9 cellular contexts compared by ENCODE assay signal in the genomic region with DNA sequence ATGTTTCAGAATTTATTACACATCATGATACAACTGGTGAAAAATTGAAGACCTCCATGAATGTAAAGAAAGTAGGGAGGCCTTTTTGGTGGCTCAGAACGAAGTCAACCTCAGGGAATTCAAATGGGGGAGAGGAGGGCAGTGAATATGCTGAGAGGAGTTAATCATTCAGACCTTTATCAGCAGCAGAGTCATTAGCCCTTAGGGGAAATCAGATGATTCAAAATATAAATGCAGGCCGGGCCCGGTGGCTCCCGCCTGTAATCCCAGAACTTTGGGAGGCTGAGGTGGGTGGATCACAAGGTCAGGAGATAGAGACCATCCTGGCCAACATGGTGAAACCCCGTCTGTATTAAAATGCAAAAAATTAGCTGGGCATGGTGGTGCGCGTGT.
"Had no signal": no experiment of that assay in that cellular context is flagged by ENCODE, and none has a peak within 500 bp of the region (broad histone marks: within the 10 kb centered on the region; RNA-seq: fewer than 3 reads in every experiment).

No MANE protein-coding gene starts in this region.

- H2AFZ ChIP-seq: GM23248, GM23338 had no signal

- DNase-seq: GM23248, GOT3, H7, H9, HCEC 1CT, HFFc6 had no signal

- H3K4me3 ChIP-seq: GM23248, GM23338, HAP-1 had no signal

- H3K4me1 ChIP-seq: HAP-1 had no signal

- H3K36me3 ChIP-seq: HAP-1 had no signal

- ATAC-seq: GM23338, HCT116 had no signal

- H3K27ac ChIP-seq: GM23248 had no signal

- H3K9ac ChIP-seq: GM23248 had no signal

- H3K4me2 ChIP-seq: GM23338 had no signal
